ENCODE assay signal across 1 cellular context in the genomic region with DNA sequence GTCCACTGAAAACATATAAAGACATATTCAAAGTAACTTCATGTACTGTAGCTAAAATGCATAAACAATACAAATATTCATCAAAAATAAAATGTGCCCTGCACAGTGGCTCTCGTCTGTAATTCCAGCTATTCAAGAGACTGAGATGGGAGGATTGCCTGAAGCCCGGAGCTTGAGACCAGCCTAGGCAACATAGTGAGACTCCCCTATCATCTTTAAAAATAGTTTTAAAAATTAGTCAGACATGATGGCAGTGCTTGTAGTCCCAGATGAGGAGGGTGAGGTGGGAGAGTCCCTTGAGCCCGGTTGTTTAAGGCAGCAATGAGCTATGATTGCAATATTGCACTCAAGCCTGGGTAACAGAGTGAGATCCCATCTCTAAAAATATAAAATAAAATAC.
TF ChIP-seq lines count a peak whose summit lies in the region.

No MANE protein-coding gene starts in this region.

TF ChIP-seq in GM12878, 131 proteins besides CTCF, POLR2A, EP300 and RAD21:
- TF ChIP-seq POLR2AphosphoS2 (IDR thresholded peaks at IDR 0.05; ENCODE audit: low read depth, low read length) (no peak), KLF5 (IDR thresholded peaks at IDR 0.05; ENCODE audit: partially characterized antibody) (no peak), YY1 (IDR thresholded peaks at IDR 0.05; ENCODE audit: low read depth, low read length) (no peak), ATF2 (IDR thresholded peaks at IDR 0.05; ENCODE audit: low read length) (no peak), STAT1 (conservative IDR thresholded peaks at IDR 0.05) (no peak), RAD51 (IDR thresholded peaks at IDR 0.05) (no peak), RELB (IDR thresholded peaks at IDR 0.05; ENCODE audit: low read depth) (no peak), MTA2 (IDR thresholded peaks at IDR 0.05; ENCODE audit: low read depth) (no peak), ELK1 (IDR thresholded peaks at IDR 0.05; ENCODE audit: low read depth, low read length) (no peak)
- TF ChIP-seq, protein P1, sequence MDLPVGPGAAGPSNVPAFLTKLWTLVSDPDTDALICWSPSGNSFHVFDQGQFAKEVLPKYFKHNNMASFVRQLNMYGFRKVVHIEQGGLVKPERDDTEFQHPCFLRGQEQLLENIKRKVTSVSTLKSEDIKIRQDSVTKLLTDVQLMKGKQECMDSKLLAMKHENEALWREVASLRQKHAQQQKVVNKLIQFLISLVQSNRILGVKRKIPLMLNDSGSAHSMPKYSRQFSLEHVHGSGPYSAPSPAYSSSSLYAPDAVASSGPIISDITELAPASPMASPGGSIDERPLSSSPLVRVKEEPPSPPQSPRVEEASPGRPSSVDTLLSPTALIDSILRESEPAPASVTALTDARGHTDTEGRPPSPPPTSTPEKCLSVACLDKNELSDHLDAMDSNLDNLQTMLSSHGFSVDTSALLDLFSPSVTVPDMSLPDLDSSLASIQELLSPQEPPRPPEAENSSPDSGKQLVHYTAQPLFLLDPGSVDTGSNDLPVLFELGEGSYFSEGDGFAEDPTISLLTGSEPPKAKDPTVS (IDR thresholded peaks at IDR 0.05; ENCODE audit: low read depth, low read length) = no peak
